22 cellular contexts compared by ENCODE assay signal in the genomic region with DNA sequence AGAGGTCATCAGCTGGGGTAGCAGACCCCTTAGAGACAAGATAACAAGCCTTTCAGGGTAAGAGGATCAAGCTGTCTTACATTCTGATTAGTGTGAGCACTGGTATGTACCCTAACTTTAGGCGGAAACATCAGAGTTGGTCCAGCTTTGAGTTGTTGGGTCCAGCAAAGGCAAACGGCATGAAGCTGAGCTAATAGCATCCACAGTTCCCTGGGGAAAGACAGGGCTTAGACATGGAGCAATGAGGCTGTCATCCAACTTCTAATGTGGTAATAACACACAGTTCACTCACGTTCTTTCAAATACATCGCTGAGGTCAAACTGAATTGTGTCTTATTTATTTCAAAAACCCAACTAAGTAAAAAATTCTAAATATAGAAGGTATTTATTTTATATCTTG. TPM values are rescaled to one million over a fixed set of nuclear protein-coding genes. Genes with fewer than 3 reads are reported as not detected.
DNase-seq lines count a peak whose midpoint lies in the region; ATAC-seq lines count a peak whose summit lies in the region.
"Had no signal": no experiment of that assay in that cellular context is flagged by ENCODE, and none has a peak within 500 bp of the region (broad histone marks: within the 10 kb centered on the region; RNA-seq: fewer than 3 reads in every experiment).

No MANE protein-coding gene starts in this region.

- DNase-seq in Right ventricle myocardium inferior (ENCODE audit: missing footprints) (no peak), cardiac septum (ENCODE audit: low spot score) (no peak), fibroblast of the conjunctiva (ENCODE audit: low read depth) (peak; percentile 47), myocyte (ENCODE audit: low read depth) (peak; percentile 51), CD1c-positive myeloid dendritic cell (ENCODE audit: extremely low spot score) (no peak), NCI-H128 (lab: John Stamatoyannopoulos, UW; ENCODE audit: unreplicated experiment) (no peak)
- no peak for DNase-seq in activated CD8-positive, alpha-beta memory T cell treated with anti-CD3 and anti-CD28 coated beads, Interleukin-2, amount 50 U/mL, for 4 hours
- DNase-seq: activated CD4-positive, alpha-beta T cell treated with anti-CD3 and anti-CD28 coated beads, Interleukin-2, amount 10 ng/mL, durations not matched to agents 24 days and 14 days; activated naive CD4-positive, alpha-beta T cell treated with anti-CD3 and anti-CD28 coated beads, Interleukin-2, amount 10 ng/mL, durations not matched to agents 7 days and 5 days; DMS53; erythroblast; left lung; NCI-H1048; NCI-H2107; SK-N-SH; stimulated activated naive CD4-positive, alpha-beta T cell treated with Interleukin-2 at 50 U/mL for 16 hours had no signal

- peak overlapping the region; percentile 52 for H3K27ac ChIP-seq in urinary bladder (ENCODE audit: low read depth)
- H3K27ac ChIP-seq: body of pancreas, HL-60, left lung had no signal

- H3K4me1 ChIP-seq in urinary bladder (ENCODE audit: insufficient read depth), result peaks cover under 1% of the 10 kb centered on the region

- intact Hi-C loops in Right ventricle myocardium inferior (cut with DNase I) (no loop called here), cardiac septum (cut with DNase I) (no loop called here)

- H3K36me3 ChIP-seq in urinary bladder (ENCODE audit: insufficient read depth), result no peaks in the 10 kb centered on the region
- H3K36me3 ChIP-seq: left lung had no signal

- no peak overlapping the region for H3K4me3 ChIP-seq in urinary bladder (ENCODE audit: low read depth, low read length)
- H3K4me3 ChIP-seq: body of pancreas, GM23338, K562, left lung had no signal

- peak; percentile 81 for ATAC-seq in Right ventricle myocardium inferior
- ATAC-seq: body of pancreas, GM23338, K562, left lung, Panc1 had no signal

- 50% methylated on average over 4 of the region's 4 CpGs for WGBS in urinary bladder

RNA-seq across cellular contexts. Expression of a gene that starts 32.6 kb away (rescaled TPM):
- total RNA-seq in Right ventricle myocardium inferior (48.4 TPM), cardiac septum (56.4 TPM), myocyte (35.6 and 50.0 TPM in 2 replicates), urinary bladder (233 TPM)
- polyA plus RNA-seq in myocyte (2012), result 20.8 TPM
- 33.7 TPM for polyA plus RNA-seq in urinary bladder

Comparison
In these comparisons a context has a peak if more than half of its experiments do, and no peak if none do; other contexts are left out.
1. DNase-seq: peak in fibroblast of the conjunctiva (single experiment) and myocyte (single experiment); none in Right ventricle myocardium inferior (single experiment), cardiac septum (single experiment), activated CD8-positive, alpha-beta memory T cell treated with anti-CD3 and anti-CD28 coated beads, Interleukin-2, amount 50 U/mL, for 4 hours (single experiment), CD1c-positive myeloid dendritic cell (single experiment) and NCI-H128 (single experiment).